In genomic region chr5:96614110-96614691, GRCh38 we compare ENCODE assay signal across 8 cellular contexts. TPM values are rescaled to one million over a fixed set of nuclear protein-coding genes. Genes with fewer than 3 reads are reported as not detected.
DNase-seq lines count a peak whose midpoint lies in the region; ATAC-seq and TF ChIP-seq lines count a peak whose summit lies in the region.

No MANE protein-coding gene starts in this region.

- H3K79me2 ChIP-seq in PC-9 (ENCODE audit: low read depth) (no peaks in the 10 kb centered on the region), osteoblast (ENCODE audit: insufficient read depth, low read length) (no peaks in the 10 kb centered on the region)

- H3K4me1 ChIP-seq in PC-9 (replicated peaks; ENCODE audit: insufficient read depth): peaks cover 24% of the 10 kb centered on the region
- peaks cover 16% of the 10 kb centered on the region for H3K4me1 ChIP-seq in osteoblast (ENCODE audit: insufficient read depth, low read length)

- peak overlapping the region; percentile 69 for H3K4me2 ChIP-seq in PC-9
- H3K4me2 ChIP-seq in osteoblast (ENCODE audit: insufficient read depth, low read length): peak overlapping the region; percentile 88

- peaks cover 25% of the 10 kb centered on the region for H3F3A ChIP-seq in PC-9 (ENCODE audit: insufficient read depth, low read depth)

- intact Hi-C loops in PC-9 (cut with micrococcal nuclease; ENCODE audit: unreplicated experiment): loop anchor here (1.0 to 5.0 kb wide), 10 partner anchors 15 to 548 kb away; partner anchors contain the start of genes CAST, LIX1 and LNPEP

- peak; percentile 92 for DNase-seq in EL
- DNase-seq in PC-9: peak; percentile 64 to 84
- DNase-seq in activated naive CD4-positive, alpha-beta T cell treated with anti-CD3 and anti-CD28 coated beads, Interleukin-2, amount 50 U/mL, for 16 hours: peak; percentile 24
- DNase-seq in globus pallidus (ENCODE audit: low spot score): peak; percentile 75
- peak; percentile 89 for DNase-seq in osteoblast (ENCODE audit: insufficient read length, low spot score, missing footprints)

- H3K36me3 ChIP-seq in PC-9 (ENCODE audit: low read depth) (no peaks in the 10 kb centered on the region), osteoblast (ENCODE audit: insufficient read depth, low read length) (no peaks in the 10 kb centered on the region)

- CTCF ChIA-PET in PC-9 (lab: Charles Lee): interaction anchor here (0.6 to 2.0 kb wide), 5 partner anchors 41 to 528 kb away, joined by 3 to 16 read pairs (median 3); no protein-coding TSS in a partner anchor

- BruUV-seq in PC-9 (replicated peaks; lab: Mats Ljungman, UMichigan): no TSS peak

- H3K9me3 ChIP-seq in PC-9 (ENCODE audit: insufficient read depth, low read depth) (no peaks in the 10 kb centered on the region), osteoblast (ENCODE audit: low read depth, low read length) (no peaks in the 10 kb centered on the region)

- H4K20me1 ChIP-seq in PC-9 (ENCODE audit: insufficient read depth) (no peaks in the 10 kb centered on the region), osteoblast (ENCODE audit: insufficient read depth, low read length) (no peaks in the 10 kb centered on the region)

- H3K9me2 ChIP-seq in PC-9 (ENCODE audit: insufficient read depth): no peaks in the 10 kb centered on the region

- peak; percentile 94 for TF ChIP-seq RAD21 in Ishikawa (IDR thresholded peaks at IDR 0.05; ENCODE audit: low read depth)

- TF ChIP-seq CTCF in PC-9 (conservative IDR thresholded peaks at IDR 0.05): peak; percentile 82
- TF ChIP-seq CTCF in osteoblast (IDR thresholded peaks at IDR 0.05; ENCODE audit: extremely low read depth, low read depth, low read length): peak; percentile 60

- TF ChIP-seq EP300 in Ishikawa (IDR thresholded peaks at IDR 0.05; ENCODE audit: borderline replicate concordance): peak; percentile 62; the same call in 1 of the 2 replicates

- H3K27me3 ChIP-seq in PC-9 (ENCODE audit: insufficient read depth, low read depth) (no peaks in the 10 kb centered on the region), osteoblast (ENCODE audit: insufficient read depth, low read length) (no peaks in the 10 kb centered on the region)

- ATAC-seq in HG03521 (IDR thresholded peaks at IDR 0.05; ENCODE audit: unreplicated experiment) (no peak), HG03442 (IDR thresholded peaks at IDR 0.05; ENCODE audit: unreplicated experiment) (no peak)

- H2AFZ ChIP-seq in PC-9 (no peak overlapping the region), osteoblast (ENCODE audit: low read length) (peak overlapping the region; percentile 38)

- H3K4me3 ChIP-seq in PC-9: peak overlapping the region; percentile 31; the same call in 1 of the 2 replicates
- peak overlapping the region; percentile 58 for H3K4me3 ChIP-seq in osteoblast (ENCODE audit: insufficient read depth, low read length)

- H3K27ac ChIP-seq in PC-9 (peak overlapping the region; percentile 60), osteoblast (ENCODE audit: low read depth, low read length) (peak overlapping the region; percentile 77)

- POLR2A ChIA-PET in PC-9 (lab: Charles Lee; ENCODE audit: unreplicated experiment): interaction anchor here (0.8 to 1.3 kb wide), 2 partner anchors 48 to 100 kb away, joined by 13 to 17 read pairs; partner anchors contain the start of gene CAST

TF ChIP-seq in Ishikawa, 13 proteins besides CTCF, POLR2A, EP300 and RAD21:
- TF ChIP-seq TEAD4 (IDR thresholded peaks at IDR 0.05) (0 out of 2 replicates have a peak, but pooled peaks have one; percentile 23), TAF1 (IDR thresholded peaks at IDR 0.05; ENCODE audit: low read depth) (no peak), NFIC (IDR thresholded peaks at IDR 0.05) (peak; percentile 45; the same call in 1 of the 2 replicates), USF1 (IDR thresholded peaks at IDR 0.05) (no peak), YY1 (IDR thresholded peaks at IDR 0.05; ENCODE audit: low read depth) (no peak), CEBPB (IDR thresholded peaks at IDR 0.05) (no peak), ZBTB7A (IDR thresholded peaks at IDR 0.05; ENCODE audit: low read depth) (no peak), TCF12 (IDR thresholded peaks at IDR 0.05; ENCODE audit: low read depth) (0 out of 2 replicates have a peak, but pooled peaks have one; percentile 40), FOXM1 (IDR thresholded peaks at IDR 0.05; ENCODE audit: borderline replicate concordance, low read depth) (peak; percentile 42; the same call in 1 of the 2 replicates), CREB1 (IDR thresholded peaks at IDR 0.05; ENCODE audit: low read depth) (no peak), EGR1 (IDR thresholded peaks at IDR 0.05) (no peak), REST (IDR thresholded peaks at IDR 0.05; ENCODE audit: low read depth) (no peak)
- TF ChIP-seq, protein P1, sequence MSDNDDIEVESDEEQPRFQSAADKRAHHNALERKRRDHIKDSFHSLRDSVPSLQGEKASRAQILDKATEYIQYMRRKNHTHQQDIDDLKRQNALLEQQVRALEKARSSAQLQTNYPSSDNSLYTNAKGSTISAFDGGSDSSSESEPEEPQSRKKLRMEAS (IDR thresholded peaks at IDR 0.05): no peak

RNA-seq across cellular contexts. Expression of gene CAST, which starts 48.0 kb away (rescaled TPM):
- total RNA-seq in PC-9 (2021) (234 and 289 TPM in 2 replicates), osteoblast (278 and 281 TPM in 2 replicates)

Comparison
In these comparisons a context has a peak if more than half of its experiments do, and no peak if none do; other contexts are left out.
1. DNase-seq: peak in every context shown above with its lines; median percentile 92 in EL; 89 in osteoblast; 75 in globus pallidus; 74 in PC-9; 24 in activated naive CD4-positive, alpha-beta T cell treated with anti-CD3 and anti-CD28 coated beads, Interleukin-2, amount 50 U/mL, for 16 hours.